In the genomic region with DNA sequence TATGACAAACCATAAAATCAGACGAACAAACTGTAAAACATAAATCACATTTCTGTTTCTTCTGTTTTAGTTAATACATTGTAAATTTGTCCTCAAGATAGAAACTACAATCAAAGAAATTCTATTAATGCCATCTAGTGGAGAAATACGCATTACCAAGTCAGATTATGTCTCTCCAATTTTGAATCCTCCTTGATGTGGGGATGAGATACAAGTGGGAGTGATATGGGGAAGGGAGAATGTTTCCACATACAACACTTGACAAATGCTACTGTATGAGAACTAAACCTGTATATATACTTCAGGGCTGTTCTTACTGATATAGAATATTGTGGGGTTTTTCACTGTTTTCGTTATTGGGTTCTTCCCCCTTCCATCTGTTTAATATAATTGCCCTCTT, we compare ENCODE assay signal across 8 cellular contexts. TPM values are rescaled to one million over a fixed set of nuclear protein-coding genes. Genes with fewer than 3 reads are reported as not detected.
A peak's percentile ranks its signal among the peaks of the same experiment; 100 is the strongest.
DNase-seq lines count a peak whose midpoint lies in the region; ATAC-seq and TF ChIP-seq lines count a peak whose summit lies in the region.

No MANE protein-coding gene starts in this region.

- TF ChIP-seq CTCF in cardiac muscle cell (IDR thresholded peaks at IDR 0.05; ENCODE audit: low read depth, low read length): peak; percentile 52
- peak in 3 of 5 experiments; percentile 44 to 50 (median 46) for TF ChIP-seq CTCF in gastrocnemius medialis (IDR thresholded peaks at IDR 0.05 in 4 of 5, conservative IDR thresholded peaks at IDR 0.05 in 1 of 5)
- peak in 1 of 3 experiments; percentile 27 for TF ChIP-seq CTCF in vagina (IDR thresholded peaks at IDR 0.05)

- H3K4me3 ChIP-seq in cardiac muscle cell: no peak overlapping the region
- peak overlapping the region; percentile 14 for H3K4me3 ChIP-seq in endocrine pancreas (ENCODE audit: control insufficient read depth, insufficient read depth, low read length)
- H3K4me3 ChIP-seq in gastrocnemius medialis: no peak overlapping the region
- H3K4me3 ChIP-seq in vagina: no peak overlapping the region

- H3K27me3 ChIP-seq in cardiac muscle cell (no peaks in the 10 kb centered on the region), endocrine pancreas (ENCODE audit: control insufficient read depth, insufficient read depth, low read length) (no peaks in the 10 kb centered on the region), gastrocnemius medialis (no peaks in the 10 kb centered on the region), vagina (no peaks in the 10 kb centered on the region)

- TF ChIP-seq POLR2A in gastrocnemius medialis (IDR thresholded peaks at IDR 0.05): no peak
- no peak for TF ChIP-seq POLR2A in vagina (IDR thresholded peaks at IDR 0.05)

- DNase-seq in cardiac muscle cell (ENCODE audit: low read depth in 1 of 2, low spot score in 1 of 2) (peak in 1 of 2 donors; percentile 40), Right ventricle myocardium superior (no peak), NCI-H345 (lab: John Stamatoyannopoulos, UW) (peak; percentile 45), gastrocnemius medialis (no peak), vagina (ENCODE audit: extremely low spot score in 2 of 2) (no peak)
- DNase-seq in central memory CD4-positive, alpha-beta T cell: no peak

- ATAC-seq in Right ventricle myocardium superior (ENCODE audit: poor library complexity) (no peak), gastrocnemius medialis (peak; percentile 33 to 37), GM19455 (IDR thresholded peaks at IDR 0.05; ENCODE audit: unreplicated experiment) (no peak)

- H3K9ac ChIP-seq in endocrine pancreas (ENCODE audit: control insufficient read depth, insufficient read depth, low read length): no peak overlapping the region

- H3K36me3 ChIP-seq in cardiac muscle cell (no peaks in the 10 kb centered on the region), endocrine pancreas (ENCODE audit: control insufficient read depth, insufficient read depth, low read length) (no peaks in the 10 kb centered on the region), gastrocnemius medialis (no peaks in the 10 kb centered on the region), vagina (no peaks in the 10 kb centered on the region)

- H3K27ac ChIP-seq in cardiac muscle cell (no peak overlapping the region), gastrocnemius medialis (peak overlapping the region in 3 of 4 donors; percentile 4 to 91 (median 36)), vagina (no peak overlapping the region)

- in situ Hi-C loops in gastrocnemius medialis (cut with MboI; ENCODE audit: low sequenced_read_pairs in 4 of 4): no loop called here

- H3K9me3 ChIP-seq in cardiac muscle cell (ENCODE audit: low read depth) (no peaks in the 10 kb centered on the region), endocrine pancreas (ENCODE audit: control insufficient read depth, low read length) (no peaks in the 10 kb centered on the region), gastrocnemius medialis (no peaks in the 10 kb centered on the region), vagina (no peaks in the 10 kb centered on the region)

- H3K4me1 ChIP-seq in cardiac muscle cell (ENCODE audit: low read depth) (peaks cover 6% of the 10 kb centered on the region), endocrine pancreas (ENCODE audit: control insufficient read depth, insufficient read depth, low read length) (peaks cover 8% of the 10 kb centered on the region), gastrocnemius medialis (peaks cover 0 to 4% of the 10 kb centered on the region in 2 donors), vagina (peaks cover 5% of the 10 kb centered on the region)

- intact Hi-C loops in Right ventricle myocardium superior (cut with DNase I): loop anchor here (5.0 kb wide), 1 partner anchor 120 kb away; no protein-coding TSS in a partner anchor
- intact Hi-C loops in gastrocnemius medialis (cut with DNase I; ENCODE audit: low total_unique reads): loop anchor here (2.0 to 10.0 kb wide), 5 partner anchors 100 to 893 kb away; partner anchors contain the start of genes CDC7, GLMN and RPAP2
- intact Hi-C loops in vagina (cut with DNase I): no loop called here

RNA-seq across cellular contexts. Expression of gene HFM1, which starts 2.6 kb away (rescaled TPM):
- total RNA-seq in cardiac muscle cell (6.3 and 8.3 TPM in 2 replicates), Right ventricle myocardium superior (2.1 TPM), gastrocnemius medialis (1 to 10 TPM in 3 of 4 donors, under 1 TPM in 1; 0.58 to 1.9 (median 1.4) TPM), vagina (9.3 TPM)
- 1.8 and 6.0 TPM in 2 replicates for polyA plus RNA-seq in cardiac muscle cell

Comparison
In these comparisons a context has a peak if more than half of its experiments do, and no peak if none do; other contexts are left out.
1. H3K27ac ChIP-seq: peak in gastrocnemius medialis (3 of 4); none in cardiac muscle cell (single experiment) and vagina (single experiment).
2. ATAC-seq: peak in gastrocnemius medialis (2 of 2); none in Right ventricle myocardium superior (single experiment) and GM19455 (single experiment).